ENCODE assay signal across 3 cellular contexts in the genomic region with DNA sequence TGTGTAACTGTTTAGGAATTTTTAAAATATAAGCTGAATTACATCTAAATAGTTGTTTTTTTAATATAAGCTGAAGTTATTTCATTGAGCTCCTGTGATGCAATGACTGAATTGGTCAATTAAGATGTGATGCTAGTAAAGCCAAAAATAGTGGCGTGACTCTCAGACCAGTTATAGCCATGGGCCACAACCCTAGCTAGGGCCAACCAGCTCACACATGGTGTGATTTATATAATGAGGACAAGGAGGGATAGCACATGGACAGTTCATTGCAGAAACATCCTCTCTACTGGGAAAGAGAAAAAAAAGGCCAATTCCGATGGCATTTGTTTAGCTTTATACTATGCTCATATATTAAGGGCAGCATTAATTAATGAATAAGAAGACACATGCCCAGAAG.
"Had no signal": no experiment of that assay in that cellular context is flagged by ENCODE, and none has a peak within 500 bp of the region (broad histone marks: within the 10 kb centered on the region; RNA-seq: fewer than 3 reads in every experiment).

No MANE protein-coding gene starts in this region.

- H3K4me3 ChIP-seq: GM12878 had no signal

- DNase-seq: GDM1, GF-D8 had no signal

- ATAC-seq: GM12878 had no signal
